9 cellular contexts compared by ENCODE assay signal in the genomic region with DNA sequence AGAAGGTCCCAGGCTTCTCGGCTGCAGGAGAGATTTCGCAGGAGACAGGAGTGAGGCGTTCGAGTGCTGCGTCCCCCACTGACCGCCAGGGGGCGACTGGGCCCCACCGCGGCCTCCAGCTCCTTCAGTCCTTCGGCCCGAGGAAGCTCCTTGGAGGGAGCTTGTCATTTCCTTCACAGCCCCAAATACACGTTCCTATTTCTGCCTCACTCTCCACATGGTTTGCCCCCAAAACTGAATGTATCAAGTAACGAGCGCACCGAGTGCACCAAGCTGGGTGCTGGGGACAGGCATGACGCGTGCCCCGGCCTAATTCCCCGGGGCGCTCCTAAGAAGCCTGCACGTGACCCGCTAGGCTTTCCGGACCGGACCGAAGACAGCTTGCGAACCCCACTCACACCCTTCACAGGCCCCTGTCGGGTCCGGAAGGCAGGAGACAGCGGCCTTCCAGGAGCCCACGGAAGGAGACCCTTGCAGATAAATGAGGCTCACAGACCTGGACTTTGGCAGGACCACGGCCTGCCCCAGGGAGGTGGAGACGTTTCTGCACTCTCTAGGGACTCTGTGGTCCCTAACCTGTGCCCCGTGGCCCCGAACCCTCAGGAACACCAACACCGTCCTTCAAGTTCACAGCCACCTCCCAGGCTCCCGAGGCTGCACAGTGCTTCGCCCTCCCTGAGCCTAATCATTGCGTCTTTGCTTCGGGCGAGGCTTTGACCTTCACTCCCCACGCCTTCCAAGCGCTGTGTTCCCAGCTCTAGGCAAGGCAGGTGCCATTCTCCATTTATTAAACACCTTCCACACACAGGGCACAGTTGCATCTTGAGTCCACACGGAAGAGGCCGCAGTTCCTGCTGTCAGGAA. TPM values are rescaled to one million over a fixed set of nuclear protein-coding genes. Genes with fewer than 3 reads are reported as not detected.
DNase-seq lines count a peak whose midpoint lies in the region; ATAC-seq and TF ChIP-seq lines count a peak whose summit lies in the region.
"Had no signal": no experiment of that assay in that cellular context is flagged by ENCODE, and none has a peak within 500 bp of the region (broad histone marks: within the 10 kb centered on the region; RNA-seq: fewer than 3 reads in every experiment).

No MANE protein-coding gene starts in this region.

- H3K4me3 ChIP-seq in AG04450 (ENCODE audit: low read depth, low read length) (no peak overlapping the region), cardiac fibroblast (replicated peaks in 1 of 2; ENCODE audit: low read depth in 2 of 2, low read length in 2 of 2) (no peak overlapping the region)

- peak; percentile 66 for ATAC-seq in GM18498 (IDR thresholded peaks at IDR 0.05; ENCODE audit: unreplicated experiment)
- ATAC-seq: naive thymus-derived CD8-positive, alpha-beta T cell had no signal

- TF ChIP-seq CTCF in AG04450 (IDR thresholded peaks at IDR 0.05; ENCODE audit: low read depth, low read length) (peak; percentile 98), cardiac fibroblast (IDR thresholded peaks at IDR 0.05; ENCODE audit: low read depth, low read length) (peak; percentile 99)

- POLR2A ChIA-PET in AG04450 (lab: Yijun Ruan, JAX) = interaction anchor here (0.8 kb wide), 1 partner anchor 137 kb away, joined by 3 read pairs; no protein-coding TSS in a partner anchor

- CTCF ChIA-PET in AG04450 (lab: Charles Lee) = interaction anchor here (0.6 to 3.4 kb wide), 20 partner anchors 8 to 345 kb away, joined by 3 to 45 read pairs (median 6); partner anchors contain the start of gene FAHD2A

- H3K9me3 ChIP-seq in AG04450 (ENCODE audit: control insufficient read depth, insufficient read depth, low read length) = no peaks in the 10 kb centered on the region; the same call in 1 of the 2 replicates

- no peak overlapping the region for H3K27ac ChIP-seq in AG04450 (ENCODE audit: low read depth, low read length)

- peaks cover 8% of the 10 kb centered on the region for H3K27me3 ChIP-seq in AG04450 (ENCODE audit: control insufficient read depth, insufficient read depth, low read length)

- DNase-seq in AG04450 (ENCODE audit: low read depth, low spot score) (peak; percentile 20), HuH-7 (ENCODE audit: low spot score) (peak; percentile 83), T-helper 2 cell (peak in 3 of 5 experiments; percentile 32 to 57 (median 39)), cardiac fibroblast (ENCODE audit: low read depth in 2 of 2) (peak; percentile 69 to 77), kidney tubule cell (ENCODE audit: low spot score) (peak; percentile 54), NCI-H2107 (lab: John Stamatoyannopoulos, UW) (no peak)
- peak; percentile 52 to 73 for DNase-seq in stimulated activated CD4-positive, alpha-beta T cell treated with anti-CD3 and anti-CD28 coated beads, Interleukin-2, amount 100 ng/mL, for 24 hours

RNA-seq across cellular contexts. Expression of gene FAHD2A, which starts 13.0 kb away (rescaled TPM):
- polyA plus RNA-seq in AG04450 (2011; rRNA removed) = 24.9 and 30.9 TPM in 2 replicates
- polyA minus RNA-seq in AG04450 (2011; rRNA and poly(A)+ RNA removed) = 25.2 and 30.9 TPM in 2 replicates
